ENCODE assay signal across 15 cellular contexts in genomic region chr7:41237956-41238355, GRCh38.
DNase-seq lines count a peak whose midpoint lies in the region; ATAC-seq and TF ChIP-seq lines count a peak whose summit lies in the region.
"Had no signal": no experiment of that assay in that cellular context is flagged by ENCODE, and none has a peak within 500 bp of the region (broad histone marks: within the 10 kb centered on the region; RNA-seq: fewer than 3 reads in every experiment).

No MANE protein-coding gene starts in this region.

- no peaks in the 10 kb centered on the region for H4K20me1 ChIP-seq in IMR-90 (ENCODE audit: insufficient read depth, low read length)

- 100% methylated on average over 2 of the region's 4 CpGs; no CpG with 5 or more reads in 1 of the 2 experiments for WGBS in IMR-90 (ENCODE audit: extremely low coverage in 2 of 2, insufficient read length in 1 of 2), 2 experiments

- H3K27me3 ChIP-seq in Caco-2 (replicated peaks; ENCODE audit: control insufficient read depth, insufficient read depth, low read length), result no peaks in the 10 kb centered on the region
- H3K27me3 ChIP-seq in IMR-90 (ENCODE audit: control insufficient read depth, insufficient read depth, low read length), result no peaks in the 10 kb centered on the region

- no peaks in the 10 kb centered on the region for H3K79me1 ChIP-seq in IMR-90 (ENCODE audit: low read depth in 1 of 2, low read length in 2 of 2)

- in situ Hi-C loops in IMR-90 (cut with MboI; ENCODE audit: low sequenced_read_pairs), result no loop called here

- H2AK9ac ChIP-seq in IMR-90 (replicated peaks; ENCODE audit: low read depth, low read length, poor library complexity), result no peak overlapping the region

- peak overlapping the region; percentile 51 for H2BK20ac ChIP-seq in IMR-90 (ENCODE audit: low read depth, low read length)

- H2BK15ac ChIP-seq in IMR-90 (ENCODE audit: low read depth, low read length), result peak overlapping the region; percentile 31; the same call in 1 of the 3 replicates

- no peak overlapping the region for H4K5ac ChIP-seq in IMR-90 (ENCODE audit: low read depth, low read length)

- no peak overlapping the region for H4K91ac ChIP-seq in IMR-90 (ENCODE audit: insufficient read depth, low read depth, low read length)

- H3K27ac ChIP-seq in IMR-90 (ENCODE audit: insufficient read depth, low read length), result no peak overlapping the region
- H3K27ac ChIP-seq: GM23248 had no signal

- no peak overlapping the region for H3K4me3 Mint-ChIP-seq in Caco-2 (ENCODE audit: unreplicated experiment)
- H3K4me3 Mint-ChIP-seq in nephron progenitor cell, result no peak overlapping the region
- H3K4me3 Mint-ChIP-seq: B cell; CD4-positive, alpha-beta memory T cell; HFFc6 had no signal

- peak overlapping the region; percentile 65; the same call in 1 of the 2 replicates for H2BK120ac ChIP-seq in IMR-90 (ENCODE audit: low read depth, low read length)

- H3K18ac ChIP-seq in IMR-90 (ENCODE audit: low read depth, low read length), result no peak overlapping the region; the same call in 1 of the 2 replicates

- no peak for ATAC-seq in IMR-90 (ENCODE audit: low read depth)
- no peak for ATAC-seq in GM19467 (IDR thresholded peaks at IDR 0.05; ENCODE audit: unreplicated experiment)
- no peak for ATAC-seq in GM21390 (IDR thresholded peaks at IDR 0.05; ENCODE audit: unreplicated experiment)

- dilution Hi-C loops in IMR-90 (cut with HindIII; ENCODE audit: low sequenced_read_pairs, unreplicated experiment), result no loop called here

- peak overlapping the region; percentile 31; the same call in 1 of the 2 replicates for H2AK5ac ChIP-seq in IMR-90 (ENCODE audit: low read depth, low read length)

- no peak overlapping the region for H3K4me2 ChIP-seq in IMR-90 (ENCODE audit: low read depth, low read length)

- H3K27ac Mint-ChIP-seq in Caco-2 (ENCODE audit: unreplicated experiment) (peak overlapping the region; percentile 92), nephron progenitor cell (peak overlapping the region; percentile 43)
- H3K27ac Mint-ChIP-seq: B cell; CD4-positive, alpha-beta memory T cell had no signal

- no peak for TF ChIP-seq CTCF in Caco-2 (IDR thresholded peaks at IDR 0.05; ENCODE audit: insufficient read depth in 1 of 2, low read depth in 1 of 2, low read length in 1 of 2, severe bottlenecking in 1 of 2, unreplicated experiment in 1 of 2)
- TF ChIP-seq CTCF in IMR-90 (conservative IDR thresholded peaks at IDR 0.05; ENCODE audit: low read depth, low read length), result no peak
- no peak for TF ChIP-seq CTCF in epithelial cell of esophagus (IDR thresholded peaks at IDR 0.05; ENCODE audit: insufficient read depth, low read depth, low read length, missing control alignments)
- no peak for TF ChIP-seq CTCF in nephron progenitor cell (IDR thresholded peaks at IDR 0.05)

- TF ChIP-seq RAD21 in IMR-90 (IDR thresholded peaks at IDR 0.05; ENCODE audit: low read length), result no peak

- no peak overlapping the region for H3K56ac ChIP-seq in IMR-90 (ENCODE audit: extremely low read depth, insufficient read depth, low read length)

- BruUV-seq in Caco-2 (replicated peaks; lab: Mats Ljungman, UMichigan) (no TSS peak), IMR-90 (replicated peaks; lab: Mats Ljungman, UMichigan) (no TSS peak)

- POLR2A ChIA-PET in Caco-2 (lab: Charles Lee), result no interaction called here
- POLR2A ChIA-PET in IMR-90 (lab: Charles Lee; ENCODE audit: unreplicated experiment), result no interaction called here

- H3K36me3 Mint-ChIP-seq in Caco-2 (ENCODE audit: insufficient read depth, unreplicated experiment), result peaks cover 11% of the 10 kb centered on the region
- no peaks in the 10 kb centered on the region for H3K36me3 Mint-ChIP-seq in nephron progenitor cell (ENCODE audit: low read depth)
- H3K36me3 Mint-ChIP-seq: CD4-positive, alpha-beta memory T cell had no signal

- H3K9me1 ChIP-seq in IMR-90 (ENCODE audit: insufficient read depth, low read length), result peaks cover 2% of the 10 kb centered on the region; the same call in 1 of the 2 replicates

- H3K27me3 Mint-ChIP-seq in Caco-2 (ENCODE audit: insufficient read depth, unreplicated experiment) (no peaks in the 10 kb centered on the region), nephron progenitor cell (ENCODE audit: low read depth, poor library complexity) (no peaks in the 10 kb centered on the region)
- H3K27me3 Mint-ChIP-seq: CD4-positive, alpha-beta memory T cell had no signal

- intact Hi-C loops in Caco-2 (cut with micrococcal nuclease; ENCODE audit: unreplicated experiment) (loop anchor here (10.0 kb wide), 1 partner anchor 503 kb away; no protein-coding TSS in a partner anchor), IMR-90 (cut with micrococcal nuclease) (no loop called here)

- H2BK5ac ChIP-seq in IMR-90 (ENCODE audit: low read depth, low read length, poor library complexity, severe bottlenecking), result no peak overlapping the region

- no peaks in the 10 kb centered on the region for H3K36me3 ChIP-seq in Caco-2 (ENCODE audit: control insufficient read depth, insufficient read depth, low read length)
- no peaks in the 10 kb centered on the region for H3K36me3 ChIP-seq in IMR-90 (ENCODE audit: control insufficient read depth, insufficient read depth, low read length)

- peak overlapping the region in 1 of 2 experiments; percentile 9; a peak in 1 of 4 replicates for H4K8ac ChIP-seq in IMR-90 (ENCODE audit: low read depth in 2 of 2, low read length in 2 of 2)

- H3K4me3 ChIP-seq in Caco-2 (ENCODE audit: low read depth, low read length), result no peak overlapping the region
- H3K4me3 ChIP-seq in IMR-90 (ENCODE audit: insufficient read depth, low read depth, low read length), result no peak overlapping the region
- H3K4me3 ChIP-seq in epithelial cell of esophagus (ENCODE audit: low read length), result no peak overlapping the region
- H3K4me3 ChIP-seq: GM23248 had no signal

- CTCF ChIA-PET in Caco-2 (lab: Charles Lee) (no interaction called here), IMR-90 (lab: Yijun Ruan, JAX) (interaction anchor here (0.5 kb wide), 1 partner anchor 55 kb away, joined by 3 read pairs; no protein-coding TSS in a partner anchor)

- H3K4me1 Mint-ChIP-seq in Caco-2 (ENCODE audit: low read depth, unreplicated experiment), result peaks cover 51% of the 10 kb centered on the region
- H3K4me1 Mint-ChIP-seq in nephron progenitor cell, result peaks cover 58% of the 10 kb centered on the region
- H3K4me1 Mint-ChIP-seq: B cell; CD4-positive, alpha-beta memory T cell had no signal

- peak overlapping the region; percentile 89 for H3K14ac ChIP-seq in IMR-90 (replicated peaks; ENCODE audit: low read depth, low read length)

- H3K9ac ChIP-seq in IMR-90 (ENCODE audit: low read depth, low read length), result no peak overlapping the region
- H3K9ac ChIP-seq: GM23248 had no signal

- peak overlapping the region; percentile 42; the same call in 1 of the 2 replicates for H3K23ac ChIP-seq in IMR-90 (ENCODE audit: low read depth, low read length)

- peaks cover 24% of the 10 kb centered on the region for H3K9me3 Mint-ChIP-seq in Caco-2 (ENCODE audit: unreplicated experiment)
- peaks cover 4% of the 10 kb centered on the region for H3K9me3 Mint-ChIP-seq in nephron progenitor cell
- H3K9me3 Mint-ChIP-seq: HFFc6 had no signal

- TF ChIP-seq POLR2A in IMR-90 (IDR thresholded peaks at IDR 0.05; ENCODE audit: low read depth, low read length), result no peak

- H2AFZ ChIP-seq in IMR-90 (replicated peaks; ENCODE audit: low read length, poor library complexity), result no peak overlapping the region
- H2AFZ ChIP-seq: GM23248 had no signal

- H3K4ac ChIP-seq in IMR-90 (ENCODE audit: low read depth, low read length), result peak overlapping the region; percentile 8; the same call in 1 of the 2 replicates

- H3K4me1 ChIP-seq in Caco-2 (peaks cover 52% of the 10 kb centered on the region), IMR-90 (ENCODE audit: control insufficient read depth, insufficient read depth, low read length) (peaks cover 6% of the 10 kb centered on the region)

- DNase-seq in Caco-2, result no peak
- no peak for DNase-seq in IMR-90
- DNase-seq in epithelial cell of esophagus (ENCODE audit: low read depth), result peak; percentile 34
- no peak for DNase-seq in nephron progenitor cell
- DNase-seq in activated CD8-positive, alpha-beta memory T cell treated with anti-CD3 and anti-CD28 coated beads, Interleukin-2, amount 50 U/mL, for 48 hours, result no peak
- DNase-seq in activated T-cell treated with anti-CD3 and anti-CD28 coated beads for 4 hours, result no peak
- DNase-seq: C1 segment of cervical spinal cord; CD4-positive, alpha-beta memory T cell; DND-41; GDM1; GM23248; HFFc6 had no signal

- H3K9me3 ChIP-seq in Caco-2, result no peaks in the 10 kb centered on the region
- no peaks in the 10 kb centered on the region for H3K9me3 ChIP-seq in IMR-90 (ENCODE audit: control insufficient read depth, insufficient read depth, low read length)

TF ChIP-seq in IMR-90, 13 proteins besides CTCF, POLR2A, EP300 and RAD21 (continues in another document):
- TF ChIP-seq RFX5 (IDR thresholded peaks at IDR 0.05; ENCODE audit: low read depth, low read length), result no peak
- TF ChIP-seq CHD1 (IDR thresholded peaks at IDR 0.05; ENCODE audit: low read depth, low read length), result no peak
- no peak for TF ChIP-seq MXI1 (IDR thresholded peaks at IDR 0.05; ENCODE audit: borderline replicate concordance, low read depth, low read length)
- no peak for TF ChIP-seq FOS (IDR thresholded peaks at IDR 0.05; ENCODE audit: low read depth, low read length)
- no peak for TF ChIP-seq SMC3 (IDR thresholded peaks at IDR 0.05; ENCODE audit: low read depth, low read length)
- TF ChIP-seq ELK1 (IDR thresholded peaks at IDR 0.05; ENCODE audit: borderline replicate concordance, low read depth, low read length), result no peak
- no peak for TF ChIP-seq NFE2L2 (IDR thresholded peaks at IDR 0.05; ENCODE audit: low read depth, low read length)
- TF ChIP-seq BHLHE40 (IDR thresholded peaks at IDR 0.05; ENCODE audit: low read depth, low read length), result no peak
- TF ChIP-seq MAFK (IDR thresholded peaks at IDR 0.05; ENCODE audit: low read depth, low read length), result no peak
- no peak for TF ChIP-seq RCOR1 (IDR thresholded peaks at IDR 0.05; ENCODE audit: insufficient replicate concordance, low read length)
- TF ChIP-seq MAZ (IDR thresholded peaks at IDR 0.05; ENCODE audit: borderline replicate concordance, low read depth, low read length), result no peak
